Comparison of ENCODE assay signal across 1 cellular context in the genomic region with DNA sequence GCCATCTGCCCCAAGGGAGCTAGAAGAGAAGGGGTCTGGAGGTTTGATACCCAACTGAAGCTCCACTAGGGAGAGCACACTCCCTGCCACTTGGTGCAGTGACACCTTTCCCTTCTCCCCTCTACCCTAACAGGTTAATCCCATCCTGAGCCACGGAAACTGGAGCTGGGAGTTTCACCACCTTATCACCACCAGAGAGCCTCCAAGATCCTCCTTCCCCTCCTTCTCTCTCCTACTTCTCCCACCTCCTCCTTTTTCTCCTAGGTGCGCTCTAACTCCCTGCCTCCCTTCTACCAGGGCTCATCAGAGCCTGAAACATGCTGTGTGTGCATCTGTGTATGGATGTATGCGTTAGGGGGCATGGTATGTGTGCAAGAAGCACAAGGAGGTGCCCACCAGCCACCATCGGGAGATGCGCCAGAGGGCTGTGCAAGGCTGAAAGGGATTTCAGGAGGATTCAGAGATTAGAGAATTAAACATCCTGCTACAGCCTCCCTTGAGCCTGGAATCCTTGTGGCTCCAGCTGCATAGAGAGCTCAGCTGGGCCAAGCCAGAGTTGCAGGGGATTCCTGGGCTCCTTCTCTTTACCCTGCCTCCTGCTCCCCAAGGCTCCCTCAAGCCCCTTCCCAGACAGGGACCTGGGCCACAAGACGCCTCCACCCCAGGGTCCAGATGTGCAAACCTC.
TF ChIP-seq lines count a peak whose summit lies in the region.

No MANE protein-coding gene starts in this region.

TF ChIP-seq in GM23338, 12 proteins besides CTCF, POLR2A, EP300 and RAD21 (continued from another document):
- TF ChIP-seq ZNF462 (CRISPR knock-in tag; IDR thresholded peaks at IDR 0.05) (no peak), CREB1 (CRISPR knock-in tag; IDR thresholded peaks at IDR 0.05; ENCODE audit: low read depth) (no peak), POLR2AphosphoS5 (IDR thresholded peaks at IDR 0.05; ENCODE audit: low read depth) (no peak)
- TF ChIP-seq, protein P1, sequence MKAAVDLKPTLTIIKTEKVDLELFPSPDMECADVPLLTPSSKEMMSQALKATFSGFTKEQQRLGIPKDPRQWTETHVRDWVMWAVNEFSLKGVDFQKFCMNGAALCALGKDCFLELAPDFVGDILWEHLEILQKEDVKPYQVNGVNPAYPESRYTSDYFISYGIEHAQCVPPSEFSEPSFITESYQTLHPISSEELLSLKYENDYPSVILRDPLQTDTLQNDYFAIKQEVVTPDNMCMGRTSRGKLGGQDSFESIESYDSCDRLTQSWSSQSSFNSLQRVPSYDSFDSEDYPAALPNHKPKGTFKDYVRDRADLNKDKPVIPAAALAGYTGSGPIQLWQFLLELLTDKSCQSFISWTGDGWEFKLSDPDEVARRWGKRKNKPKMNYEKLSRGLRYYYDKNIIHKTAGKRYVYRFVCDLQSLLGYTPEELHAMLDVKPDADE (IDR thresholded peaks at IDR 0.05), result no peak
TF ChIP-seq in GM23338: peak in this region for 0.
